9 cellular contexts compared by ENCODE assay signal in the genomic region with DNA sequence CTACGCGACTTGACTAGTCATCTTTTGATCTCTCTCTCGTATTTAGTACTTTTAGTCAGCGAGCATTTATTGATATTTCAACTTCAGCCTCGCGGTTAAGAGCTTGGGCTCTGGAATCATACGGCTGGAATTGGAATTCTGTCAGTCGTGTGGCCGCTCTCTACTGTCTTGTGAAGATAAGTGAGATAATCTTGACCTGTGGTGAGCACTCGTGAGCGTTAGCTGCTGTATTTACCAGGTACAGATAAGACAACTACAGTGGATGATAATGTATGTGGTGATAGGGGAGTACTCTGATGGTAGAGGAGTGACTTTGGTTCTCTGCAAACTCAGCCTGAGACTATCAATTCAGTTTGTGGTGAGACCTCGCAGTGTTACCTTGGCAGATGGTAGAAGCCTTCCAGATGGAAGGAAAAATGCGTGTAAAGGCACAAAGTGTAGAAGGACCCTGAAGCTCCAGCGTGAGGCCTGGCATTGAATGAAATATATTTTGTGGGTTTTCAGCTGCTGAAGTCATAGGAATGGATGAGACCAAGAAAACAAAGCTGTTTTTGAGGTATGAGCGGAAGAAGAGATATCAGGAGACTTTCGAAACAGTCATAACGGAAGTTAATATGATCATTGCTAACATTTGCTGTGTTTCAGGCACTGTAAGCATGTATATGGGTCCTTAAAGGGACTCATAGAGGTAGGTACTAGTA. TPM values are rescaled to one million over a fixed set of nuclear protein-coding genes. Genes with fewer than 3 reads are reported as not detected.
DNase-seq lines count a peak whose midpoint lies in the region; ATAC-seq, FAIRE-seq and TF ChIP-seq lines count a peak whose summit lies in the region.
"Had no signal": no experiment of that assay in that cellular context is flagged by ENCODE, and none has a peak within 500 bp of the region (broad histone marks: within the 10 kb centered on the region; RNA-seq: fewer than 3 reads in every experiment).

No MANE protein-coding gene starts in this region.

- H2AFZ ChIP-seq in GM23338 (peak overlapping the region; percentile 47), MM.1S (ENCODE audit: low read length) (peak overlapping the region; percentile 82)

- no peak for TF ChIP-seq POLR2A in tibial nerve (IDR thresholded peaks at IDR 0.05)

- peak overlapping the region; percentile 75 for H3K9ac ChIP-seq in MM.1S (ENCODE audit: low read length)

- H3K4me1 ChIP-seq in GM23338 (ENCODE audit: insufficient read depth): peaks cover 32% of the 10 kb centered on the region
- H3K4me1 ChIP-seq in MM.1S (ENCODE audit: low read length): peaks cover 21% of the 10 kb centered on the region
- H3K4me1 ChIP-seq in tibial nerve: peaks cover 3 to 64% (median 8%) of the 10 kb centered on the region in 4 donors

- H3K4me1 Mint-ChIP-seq in GM23338: peaks cover 37% of the 10 kb centered on the region

- H3K9me3 Mint-ChIP-seq in GM23338: no peaks in the 10 kb centered on the region
- H3K9me3 Mint-ChIP-seq: effector memory CD8-positive, alpha-beta T cell had no signal

- H3K9me2 ChIP-seq in GM23338 (ENCODE audit: insufficient read depth) (no peaks in the 10 kb centered on the region), MM.1S (replicated peaks; ENCODE audit: insufficient read depth, low read length) (no peaks in the 10 kb centered on the region)

- H4K20me1 ChIP-seq in GM23338 (replicated peaks; ENCODE audit: insufficient read depth): peaks cover 27% of the 10 kb centered on the region
- H4K20me1 ChIP-seq in MM.1S (ENCODE audit: insufficient read depth, low read length): peaks cover 6% of the 10 kb centered on the region; the same call in 1 of the 2 replicates

- H3F3A ChIP-seq in GM23338 (replicated peaks; ENCODE audit: low read depth) (peaks cover 5% of the 10 kb centered on the region), MM.1S (ENCODE audit: insufficient read depth, low read length) (peaks cover 29% of the 10 kb centered on the region)

- peak overlapping the region; percentile 86 for H3K4me3 ChIP-seq in GM23338
- H3K4me3 ChIP-seq in MM.1S (ENCODE audit: low read length): peak overlapping the region; percentile 76
- H3K4me3 ChIP-seq in tibial nerve: peak overlapping the region; percentile 58 to 80 (median 66)

- no peak for FAIRE-seq in frontal cortex (lab: Jason Lieb, UNC)

- peaks cover 12% of the 10 kb centered on the region; the same call in 2 of the 3 replicates for H3K36me3 Mint-ChIP-seq in GM23338 (ENCODE audit: low read depth)

- DNase-seq in DMS53 (lab: John Stamatoyannopoulos, UW) (peak; percentile 60), DMS53 treated with DMSO at 0.1 percent for 48 hours (lab: John Stamatoyannopoulos, UW; ENCODE audit: unreplicated experiment) (no peak), GM23338 (ENCODE audit: low spot score) (no peak), MM.1S (peak; percentile 38), inferior parietal cortex (ENCODE audit: extremely low spot score) (peak; percentile 78), tibial nerve (ENCODE audit: low spot score in 2 of 2) (no peak), frontal cortex (ENCODE audit: low spot score in 2 of 2) (no peak)
- DNase-seq in activated effector memory CD4-positive, alpha-beta T cell treated with Interleukin-2 at 50 U/mL for 16 hours: peak; percentile 18

- peaks cover 7% of the 10 kb centered on the region; the same call in 1 of the 2 replicates for H3K36me3 ChIP-seq in GM23338 (ENCODE audit: insufficient read depth)
- H3K36me3 ChIP-seq in MM.1S (replicated peaks; ENCODE audit: insufficient read depth, low read length): peaks cover 2% of the 10 kb centered on the region; the same call in 1 of the 2 replicates
- H3K36me3 ChIP-seq in tibial nerve: peaks cover 0 to 9% (median 0%) of the 10 kb centered on the region in 3 donors

- no peaks in the 10 kb centered on the region for H3K27me3 ChIP-seq in GM23338 (ENCODE audit: insufficient read depth)
- H3K27me3 ChIP-seq in MM.1S (replicated peaks; ENCODE audit: insufficient read depth, low read length): no peaks in the 10 kb centered on the region
- no peaks in the 10 kb centered on the region for H3K27me3 ChIP-seq in tibial nerve

- H3K4me3 Mint-ChIP-seq in GM23338: no peak overlapping the region
- H3K4me3 Mint-ChIP-seq: effector memory CD8-positive, alpha-beta T cell had no signal

- no peak for ATAC-seq in GM23338

- H3K27ac ChIP-seq in GM23338 (ENCODE audit: low read depth) (peak overlapping the region; percentile 92), MM.1S (ENCODE audit: low read length) (peak overlapping the region; percentile 92), tibial nerve (peak overlapping the region; percentile 84 to 95 (median 92))

- no peak overlapping the region for H3K27ac Mint-ChIP-seq in GM23338
- H3K27ac Mint-ChIP-seq: effector memory CD8-positive, alpha-beta T cell had no signal

- WGBS in tibial nerve, 2 donors: 7% methylated on average over 17 of the region's 17 CpGs

- H3K27me3 Mint-ChIP-seq in GM23338 (ENCODE audit: insufficient read depth, low read depth, poor library complexity): no peaks in the 10 kb centered on the region
- H3K27me3 Mint-ChIP-seq: effector memory CD8-positive, alpha-beta T cell had no signal

- H3K9me3 ChIP-seq in MM.1S (replicated peaks; ENCODE audit: insufficient read depth, low read length): no peaks in the 10 kb centered on the region
- no peaks in the 10 kb centered on the region for H3K9me3 ChIP-seq in tibial nerve

- H3K79me2 ChIP-seq in GM23338 (replicated peaks; ENCODE audit: insufficient read depth) (peaks cover 79% of the 10 kb centered on the region), MM.1S (ENCODE audit: low read length) (peaks cover 69% of the 10 kb centered on the region)

- no peak for TF ChIP-seq CTCF in GM23338 (conservative IDR thresholded peaks at IDR 0.05; ENCODE audit: low read depth in 2 of 2)
- no peak for TF ChIP-seq CTCF in MM.1S (IDR thresholded peaks at IDR 0.05; ENCODE audit: low read length)
- no peak for TF ChIP-seq CTCF in tibial nerve (IDR thresholded peaks at IDR 0.05)

- H3K4me2 ChIP-seq in GM23338: peak overlapping the region; percentile 89
- H3K4me2 ChIP-seq in MM.1S (ENCODE audit: low read depth, low read length): peak overlapping the region; percentile 89

- no peak for TF ChIP-seq EP300 in tibial nerve (IDR thresholded peaks at IDR 0.05)

TF ChIP-seq in GM23338, 12 proteins besides CTCF, POLR2A, EP300 and RAD21 (continues in another document):
- TF ChIP-seq POLR2AphosphoS5 (IDR thresholded peaks at IDR 0.05; ENCODE audit: low read depth): no peak
- TF ChIP-seq ZNF114 (CRISPR knock-in tag; IDR thresholded peaks at IDR 0.05): no peak
- no peak for TF ChIP-seq ZNF331 (CRISPR knock-in tag; IDR thresholded peaks at IDR 0.05; ENCODE audit: low read depth)
- TF ChIP-seq CREB1 (CRISPR knock-in tag; IDR thresholded peaks at IDR 0.05; ENCODE audit: low read depth): no peak
- no peak for TF ChIP-seq STAT1 (IDR thresholded peaks at IDR 0.05; ENCODE audit: unreplicated experiment)
- TF ChIP-seq ETS1 (IDR thresholded peaks at IDR 0.05): no peak

RNA-seq across cellular contexts. Expression of gene ATM, which starts 0.7 kb away (rescaled TPM):
- total RNA-seq in GM23338 (2014; rRNA removed; shearing (Covaris generic)): 44.2 and 59.3 TPM in 2 replicates
- 23.2 and 27.6 TPM in 2 replicates for polyA plus RNA-seq in GM23338 (2016; fragmentation: Nextera tagmentation; extraction: Ambion mirVana)
- total RNA-seq in tibial nerve: 100 to 1,000 TPM; 107 to 120 (median 109) TPM
- total RNA-seq in frontal cortex: 134 TPM

RNA-seq across cellular contexts. Expression of gene NPAT, which starts 1.2 kb away (rescaled TPM):
- 23.5 and 25.1 TPM in 2 replicates for total RNA-seq in GM23338 (2014; rRNA removed; shearing (Covaris generic))
- polyA plus RNA-seq in GM23338 (2016; fragmentation: Nextera tagmentation; extraction: Ambion mirVana): 11.8 and 24.2 TPM in 2 replicates
- total RNA-seq in tibial nerve (10 to 100 TPM; 12.6 to 16.1 (median 15.3) TPM), frontal cortex (33.4 TPM)

Comparison
In these comparisons a context has a peak if more than half of its experiments do, and no peak if none do; other contexts are left out.
1. DNase-seq: peak in DMS53 (single experiment), MM.1S (single experiment), activated effector memory CD4-positive, alpha-beta T cell treated with Interleukin-2 at 50 U/mL for 16 hours (single experiment) and inferior parietal cortex (single experiment); none in DMS53 treated with DMSO at 0.1 percent for 48 hours (single experiment), GM23338 (single experiment), tibial nerve (0 of 2) and frontal cortex (0 of 2).
2. Peak in every context shown above with its lines, with median percentiles within 50 percentile points of each other: H3K27ac ChIP-seq and H3K4me3 ChIP-seq.